ENCODE assay signal across 22 cellular contexts in genomic region chr13:95741584-95742563, GRCh38.
DNase-seq lines count a peak whose midpoint lies in the region; ATAC-seq, FAIRE-seq and TF ChIP-seq lines count a peak whose summit lies in the region.
"Had no signal": no experiment of that assay in that cellular context is flagged by ENCODE, and none has a peak within 500 bp of the region (broad histone marks: within the 10 kb centered on the region; RNA-seq: fewer than 3 reads in every experiment).

No MANE protein-coding gene starts in this region.

- no peaks in the 10 kb centered on the region for H3K27me3 ChIP-seq in GM06990 (replicated peaks; ENCODE audit: control insufficient read depth, insufficient read depth, low read length)
- H3K27me3 ChIP-seq in H1 (replicated peaks in 1 of 4; ENCODE audit: control insufficient read depth in 3 of 4, extremely low read depth in 1 of 4, insufficient read depth in 3 of 4, low read length in 3 of 4): no peaks in the 10 kb centered on the region
- H3K27me3 ChIP-seq in trophoblast cell (ENCODE audit: insufficient read depth, low read length): no peaks in the 10 kb centered on the region
- no peaks in the 10 kb centered on the region for H3K27me3 ChIP-seq in spleen (replicated peaks in 1 of 7)
- H3K27me3 ChIP-seq: breast epithelium had no signal

- no peak for TF ChIP-seq EP300 in H1 (IDR thresholded peaks at IDR 0.05; ENCODE audit: borderline replicate concordance in 1 of 2, low read depth in 2 of 2, low read length in 2 of 2)

- FAIRE-seq in H54 (lab: Jason Lieb, UNC) (peak; percentile 48), H1 (lab: Jason Lieb, UNC) (no peak), D721Med (lab: Jason Lieb, UNC) (no peak)
- FAIRE-seq: G401.6, urothelium cell line had no signal

- CTCF ChIA-PET in H1 (lab: Charles Lee; ENCODE audit: partially characterized antibody): interaction anchor here (1.0 kb wide), 1 partner anchor 44 kb away, joined by 6 read pairs; no protein-coding TSS in a partner anchor

- 0 out of 2 replicates have a peak, but pooled peaks cover 2% of the 10 kb centered on the region for H3K23me2 ChIP-seq in H1 (ENCODE audit: low read depth, low read length)

- no peak for TF ChIP-seq CTCF in GM06990 (IDR thresholded peaks at IDR 0.05; ENCODE audit: insufficient read depth, low read length, poor library complexity, severe bottlenecking)
- TF ChIP-seq CTCF in H1 (IDR thresholded peaks at IDR 0.05; ENCODE audit: control extremely low read depth in 1 of 3, insufficient read depth in 1 of 3, low read depth in 1 of 3, low read length in 3 of 3): no peak
- TF ChIP-seq CTCF in spleen (IDR thresholded peaks at IDR 0.05 in 8 of 11, conservative IDR thresholded peaks at IDR 0.05 in 3 of 11): no peak
- no peak for TF ChIP-seq CTCF in D721Med (IDR thresholded peaks at IDR 0.05; ENCODE audit: insufficient read depth, missing control alignments)

- no peak overlapping the region for H3K9ac ChIP-seq in H1 (replicated peaks in 1 of 4; ENCODE audit: extremely low read depth in 1 of 4, low read depth in 3 of 4, low read length in 3 of 4)
- H3K9ac ChIP-seq in trophoblast cell (ENCODE audit: low read length): no peak overlapping the region
- H3K9ac ChIP-seq: SK-N-SH had no signal

- no peak overlapping the region for H4K12ac ChIP-seq in trophoblast cell (ENCODE audit: low read depth, low read length)

- ATAC-seq in GM18519 (IDR thresholded peaks at IDR 0.05; ENCODE audit: low FRiP score, unreplicated experiment): no peak
- ATAC-seq: activated CD4-positive, CD25-positive, alpha-beta regulatory T cell treated with anti-CD3 and anti-CD28 coated beads, Interleukin-2, amount 50 U/mL, for 24 hours; activated T-helper 17 cell treated with anti-CD3 and anti-CD28 coated beads, Interleukin-2, amount 50 U/mL, for 72 hours; PC-3 had no signal

- H4K20me1 ChIP-seq in H1 (replicated peaks in 1 of 2; ENCODE audit: control insufficient read depth in 1 of 2, insufficient read depth in 2 of 2, low read length in 2 of 2): peaks cover 0 to 1% of the 10 kb centered on the region in 2 experiments

- H3K79me2 ChIP-seq in H1 (ENCODE audit: control insufficient read depth in 1 of 2, insufficient read depth in 2 of 2, low read length in 2 of 2) (peaks cover 2 to 25% of the 10 kb centered on the region in 2 experiments; a peak in 2 of 4 replicates), trophoblast cell (ENCODE audit: control insufficient read depth, insufficient read depth, low read length, poor library complexity) (no peaks in the 10 kb centered on the region)

- no peak overlapping the region for H3K4ac ChIP-seq in H1 (replicated peaks; ENCODE audit: insufficient read length, low read depth, low read length)
- no peak overlapping the region for H3K4ac ChIP-seq in trophoblast cell (ENCODE audit: low read depth, low read length)

- H3K23ac ChIP-seq in H1 (ENCODE audit: insufficient read length) (no peak overlapping the region), trophoblast cell (ENCODE audit: low read length) (no peak overlapping the region)

- POLR2A ChIA-PET in H1 (lab: Charles Lee; ENCODE audit: partially characterized antibody): no interaction called here

- DNase-seq in GM06990 (ENCODE audit: extremely low read depth, insufficient read length) (peak; percentile 2), H54 (ENCODE audit: insufficient read length, low spot score) (no peak), H1 (ENCODE audit: low read depth in 1 of 2, low spot score in 2 of 2) (no peak), trophoblast cell (no peak), spleen (no peak), D721Med (ENCODE audit: insufficient read length, low spot score) (no peak), NCI-H526 treated with DMSO at 0.1 percent for 48 hours (lab: John Stamatoyannopoulos, UW) (no peak)
- DNase-seq: foreskin melanocyte; GOT3; Karpas-422; NCI-H1105; NCI-H774; PC-3; SK-N-SH; stimulated activated CD4-positive, alpha-beta T cell treated with anti-CD3 and anti-CD28 coated beads, Interleukin-2, amount 100 ng/mL, for 24 hours; T1000 had no signal

- no peaks in the 10 kb centered on the region; the same call in 1 of the 2 replicates for H3K36me3 ChIP-seq in GM06990 (ENCODE audit: control insufficient read depth, insufficient read depth, low read length)
- H3K36me3 ChIP-seq in H1 (ENCODE audit: control insufficient read depth in 2 of 4, insufficient read depth in 4 of 4, low read length in 3 of 4): no peaks in the 10 kb centered on the region
- no peaks in the 10 kb centered on the region for H3K36me3 ChIP-seq in trophoblast cell (ENCODE audit: control insufficient read depth in 1 of 2, insufficient read depth in 2 of 2, low read length in 2 of 2)
- H3K36me3 ChIP-seq in spleen: peaks cover 0 to 12% (median 0%) of the 10 kb centered on the region in 6 donors
- H3K36me3 ChIP-seq: breast epithelium had no signal

- H2BK15ac ChIP-seq in H1 (ENCODE audit: low read length): 0 out of 2 replicates have a peak overlapping the region, but pooled peaks have one; percentile 65

- no peak overlapping the region for H3K56ac ChIP-seq in H1 (replicated peaks; ENCODE audit: insufficient read length, low read depth, low read length)

- H2AFZ ChIP-seq in H1 (ENCODE audit: low read length) (no peak overlapping the region), trophoblast cell (ENCODE audit: insufficient read depth, low read length, poor library complexity) (no peak overlapping the region)

- no peak for TF ChIP-seq RAD21 in H1 (IDR thresholded peaks at IDR 0.05 in 1 of 2, conservative IDR thresholded peaks at IDR 0.05 in 1 of 2; ENCODE audit: low read depth in 2 of 2, low read length in 2 of 2)

- H2BK120ac ChIP-seq in H1 (replicated peaks; ENCODE audit: low read depth, low read length): no peak overlapping the region
- H2BK120ac ChIP-seq in trophoblast cell (ENCODE audit: insufficient read depth, low read length, poor library complexity): no peak overlapping the region

- intact Hi-C loops in spleen (cut with DNase I; ENCODE audit: low total_unique reads): no loop called here

- H3K18ac ChIP-seq in H1 (ENCODE audit: extremely low read depth, low read length) (no peak overlapping the region), trophoblast cell (ENCODE audit: low read length) (peak overlapping the region; percentile 10)

- H3K9me3 ChIP-seq in H1 (ENCODE audit: insufficient read depth in 2 of 2, low read depth in 1 of 2, low read length in 1 of 2) (peaks cover 0 to 2% of the 10 kb centered on the region in 2 experiments; a peak in 1 of 4 replicates), trophoblast cell (ENCODE audit: insufficient read depth, low read depth, low read length) (peaks cover 5% of the 10 kb centered on the region), spleen (peaks cover 0 to 4% (median 0%) of the 10 kb centered on the region in 8 donors)
- H3K9me3 ChIP-seq: breast epithelium, SK-N-SH had no signal

- H4K91ac ChIP-seq in H1 (replicated peaks; ENCODE audit: insufficient read length, low read length): peak overlapping the region; percentile 22
- H4K91ac ChIP-seq in trophoblast cell (ENCODE audit: low read depth, low read length): no peak overlapping the region

- peak overlapping the region; percentile 44; the same call in 1 of the 2 replicates for H2BK5ac ChIP-seq in H1 (ENCODE audit: low read depth, low read length)
- no peak overlapping the region for H2BK5ac ChIP-seq in trophoblast cell (ENCODE audit: low read depth, low read length, poor library complexity)

- H3K4me3 ChIP-seq in GM06990 (replicated peaks; ENCODE audit: low read depth, low read length) (no peak overlapping the region), H1 (ENCODE audit: extremely low read depth in 1 of 4, insufficient read depth in 2 of 4, low read depth in 3 of 4, low read length in 4 of 4) (no peak overlapping the region), trophoblast cell (ENCODE audit: low read depth, low read length) (no peak overlapping the region), spleen (no peak overlapping the region)
- H3K4me3 ChIP-seq: breast epithelium had no signal

- TF ChIP-seq POLR2A in H54 (IDR thresholded peaks at IDR 0.05; ENCODE audit: low read depth, low read length): no peak
- no peak for TF ChIP-seq POLR2A in H1 (IDR thresholded peaks at IDR 0.05; ENCODE audit: control extremely low read depth in 1 of 2, low read depth in 2 of 2, low read length in 2 of 2)
- TF ChIP-seq POLR2A in spleen (IDR thresholded peaks at IDR 0.05): no peak

- H3K79me1 ChIP-seq in H1 (ENCODE audit: low read depth, low read length) (peaks cover 14% of the 10 kb centered on the region; the same call in 1 of the 2 replicates), trophoblast cell (ENCODE audit: low read length) (no peaks in the 10 kb centered on the region)

- H2AK5ac ChIP-seq in H1 (ENCODE audit: low read depth, low read length) (peak overlapping the region; percentile 53; the same call in 1 of the 2 replicates), trophoblast cell (ENCODE audit: low read length) (no peak overlapping the region)

- H3K14ac ChIP-seq in H1 (ENCODE audit: insufficient read length): no peak overlapping the region
- H3K14ac ChIP-seq in trophoblast cell (ENCODE audit: low read length): no peak overlapping the region

- H4K5ac ChIP-seq in H1 (ENCODE audit: insufficient read length, low read depth, low read length): peak overlapping the region; percentile 33

- H3K4me1 ChIP-seq in H1 (replicated peaks in 1 of 4; ENCODE audit: control insufficient read depth in 3 of 4, insufficient read depth in 4 of 4, low read length in 3 of 4): 0 out of 7 replicates have a peak, but pooled peaks cover 0 to 3% (median 0%) of the 10 kb centered on the region in 4 experiments
- no peaks in the 10 kb centered on the region for H3K4me1 ChIP-seq in trophoblast cell (ENCODE audit: control insufficient read depth in 1 of 2, insufficient read depth in 2 of 2, low read length in 2 of 2)
- peaks cover 0 to 24% (median 5%) of the 10 kb centered on the region in 6 donors for H3K4me1 ChIP-seq in spleen
- H3K4me1 ChIP-seq: breast epithelium had no signal

- H2BK12ac ChIP-seq in H1 (ENCODE audit: low read depth, low read length) (peak overlapping the region; percentile 63; the same call in 1 of the 2 replicates), trophoblast cell (ENCODE audit: low read length) (no peak overlapping the region)

- H3K4me2 ChIP-seq in H1 (ENCODE audit: insufficient read depth in 1 of 2, low read depth in 2 of 2, low read length in 2 of 2): no peak overlapping the region
- H3K4me2 ChIP-seq in trophoblast cell (ENCODE audit: low read length): no peak overlapping the region
- H3K4me2 ChIP-seq: SK-N-SH had no signal

- no peak overlapping the region for H4K8ac ChIP-seq in H1 (ENCODE audit: extremely low read depth, insufficient read depth, low read length)
- no peak overlapping the region for H4K8ac ChIP-seq in trophoblast cell (ENCODE audit: low read depth, low read length)

- WGBS in H1 (ENCODE audit: extremely low coverage in 1 of 2, insufficient coverage in 1 of 2, insufficient read length in 1 of 2, insufficient replicate concordance in 2 of 2, low coverage in 1 of 2, low lambda C conversion rate in 2 of 2, missing lambda C conversion rate in 1 of 2), 2 experiments: 89% methylated on average over 4 of the region's 4 CpGs; no CpG with 5 or more reads in 1 of the 2 experiments
- no CpG with 5 or more reads among the region's 4 CpGs for WGBS in trophoblast cell (ENCODE audit: extremely low coverage, insufficient coverage, insufficient read length)
- WGBS in spleen, 5 donors: 96 to 99% (median 97%) methylated on average over 4 of the region's 4 CpGs

- peak overlapping the region; percentile 43; the same call in 1 of the 2 replicates for H2BK20ac ChIP-seq in H1 (ENCODE audit: low read length)

- H3K27ac ChIP-seq in H1 (ENCODE audit: low read depth, low read length) (no peak overlapping the region), trophoblast cell (ENCODE audit: low read depth, low read length) (no peak overlapping the region), spleen (no peak overlapping the region)
- H3K27ac ChIP-seq: breast epithelium had no signal
